Comparison of ENCODE assay signal across 11 cellular contexts in genomic region chr14:96156804-96157760, GRCh38.
"Had no signal": no experiment of that assay in that cellular context is flagged by ENCODE, and none has a peak within 500 bp of the region (broad histone marks: within the 10 kb centered on the region; RNA-seq: fewer than 3 reads in every experiment).

No MANE protein-coding gene starts in this region.

- H3K9me3 ChIP-seq: ascending aorta, heart left ventricle, left lung, psoas muscle, thoracic aorta had no signal

- H3K4me3 ChIP-seq: ascending aorta, heart left ventricle, left lung, psoas muscle, thoracic aorta had no signal

- H3K27ac ChIP-seq: ascending aorta, heart left ventricle, left lung, psoas muscle, thoracic aorta had no signal

- DNase-seq: activated CD4-positive, alpha-beta memory T cell treated with anti-CD3 and anti-CD28 coated beads for 36 hours; activated CD4-positive, CD25-positive, alpha-beta regulatory T cell treated with anti-CD3 and anti-CD28 coated beads, Interleukin-2, amount 50 U/mL, for 72 hours; activated naive CD4-positive, alpha-beta T cell treated with Interleukin-2 at 50 U/mL for 16 hours; activated naive CD8-positive, alpha-beta T cell treated with anti-CD3 and anti-CD28 coated beads, Interleukin-2, amount 50 U/mL, for 24 hours; foreskin melanocyte; heart left ventricle; left lung; psoas muscle; stimulated activated CD4-positive, alpha-beta T cell treated with anti-CD3 and anti-CD28 coated beads, Interleukin-4, amount 100 ng/mL, for 1 hour had no signal

- H3K27me3 ChIP-seq: ascending aorta, heart left ventricle, left lung had no signal

- H3K36me3 ChIP-seq: ascending aorta, heart left ventricle, left lung, thoracic aorta had no signal

- H3K4me1 ChIP-seq: ascending aorta, heart left ventricle, left lung, psoas muscle had no signal
